8 cellular contexts compared by ENCODE assay signal in the genomic region with DNA sequence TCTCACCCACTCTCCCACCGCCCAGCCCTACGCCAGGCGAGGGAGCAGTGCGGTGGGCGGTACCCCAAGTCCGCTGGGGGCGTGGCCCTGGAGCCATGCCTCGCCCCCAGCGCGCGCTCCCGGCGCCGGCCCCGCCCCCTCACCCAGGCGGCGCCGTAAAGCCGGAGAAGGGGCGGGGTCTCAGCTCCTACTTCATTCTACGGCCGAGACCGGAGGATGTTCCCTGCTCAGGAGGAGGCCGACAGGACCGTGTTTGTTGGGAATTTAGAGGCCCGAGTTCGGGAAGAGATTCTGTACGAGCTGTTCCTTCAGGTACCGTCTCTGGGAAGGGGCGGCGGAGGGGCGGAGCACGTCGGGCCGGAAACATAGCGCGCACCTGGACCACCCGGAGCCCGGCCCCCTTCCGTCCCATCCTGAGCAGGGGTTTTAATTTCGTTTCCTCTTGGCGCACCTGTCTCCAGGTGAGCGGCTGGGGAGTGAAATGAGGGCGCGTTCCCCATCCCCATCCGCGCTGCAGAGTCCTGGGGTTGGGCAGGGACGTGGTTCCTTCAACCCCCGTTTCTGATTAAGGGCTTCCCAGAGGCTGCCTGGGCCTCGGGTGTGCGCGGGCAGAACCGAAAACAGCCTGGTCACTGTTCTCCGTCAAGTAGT. TPM values are rescaled to one million over a fixed set of nuclear protein-coding genes. Genes with fewer than 3 reads are reported as not detected.
DNase-seq lines count a peak whose midpoint lies in the region; ATAC-seq and TF ChIP-seq lines count a peak whose summit lies in the region.

A gene with protein sequence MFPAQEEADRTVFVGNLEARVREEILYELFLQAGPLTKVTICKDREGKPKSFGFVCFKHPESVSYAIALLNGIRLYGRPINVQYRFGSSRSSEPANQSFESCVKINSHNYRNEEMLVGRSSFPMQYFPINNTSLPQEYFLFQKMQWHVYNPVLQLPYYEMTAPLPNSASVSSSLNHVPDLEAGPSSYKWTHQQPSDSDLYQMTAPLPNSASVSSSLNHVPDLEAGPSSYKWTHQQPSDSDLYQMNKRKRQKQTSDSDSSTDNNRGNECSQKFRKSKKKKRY (plus strand): TSS at position 187 of the 651 bp plus-strand sequence. CDS start 30 bp downstream, at position 217.

- no peak within 1 kb of the TSS for H2AK5ac ChIP-seq in neuronal stem cell (ENCODE audit: low read depth, low read length)

- no peak for TF ChIP-seq EP300 in gastroesophageal sphincter (IDR thresholded peaks at IDR 0.05)

- peak within 1 kb of the TSS; percentile 63 for H3K4me2 ChIP-seq in neuronal stem cell (ENCODE audit: insufficient read depth, low read length, poor library complexity, severe bottlenecking)

- WGBS in gastroesophageal sphincter (ENCODE audit: low coverage in 1 of 2), 2 donors: 6% methylated on average over 11 of the region's 54 CpGs; no CpG with 5 or more reads in 1 of the 2 donors
- no CpG with 5 or more reads among the region's 54 CpGs for WGBS in neuronal stem cell (ENCODE audit: extremely low coverage in 2 of 2, insufficient read length in 2 of 2, insufficient replicate concordance in 1 of 2), 2 donors

- H4K91ac ChIP-seq in neuronal stem cell (ENCODE audit: low read depth, low read length, poor library complexity): no peak within 1 kb of the TSS

- ATAC-seq in GM19397 (IDR thresholded peaks at IDR 0.05; ENCODE audit: unreplicated experiment) (peak; percentile 97), HG03571 (IDR thresholded peaks at IDR 0.05; ENCODE audit: unreplicated experiment) (peak; percentile 92), Panc1 (peak; percentile 98), gastroesophageal sphincter (peak; percentile 89)

- H3K9me3 ChIP-seq in Panc1 (ENCODE audit: control insufficient read depth, insufficient read depth, low read depth, low read length) (no peaks in the 10 kb centered on the region), gastroesophageal sphincter (no peaks in the 10 kb centered on the region), neuronal stem cell (replicated peaks in 1 of 2; ENCODE audit: control insufficient read depth in 2 of 2, insufficient read depth in 1 of 2, low read depth in 1 of 2, low read length in 2 of 2) (no peaks in the 10 kb centered on the region), stomach smooth muscle (ENCODE audit: control insufficient read depth in 2 of 2, low read length in 2 of 2) (no peaks in the 10 kb centered on the region)

- H3K9ac ChIP-seq in neuronal stem cell (ENCODE audit: low read depth, low read length, poor library complexity): peak within 1 kb of the TSS; percentile 86
- peak within 1 kb of the TSS; percentile 2 to 70 for H3K9ac ChIP-seq in stomach smooth muscle (ENCODE audit: low read length in 2 of 2)

- CTCF ChIA-PET in Panc1 (lab: Charles Lee): no interaction called here

- TF ChIP-seq CTCF in Panc1 (IDR thresholded peaks at IDR 0.05) (no peak), gastroesophageal sphincter (IDR thresholded peaks at IDR 0.05) (peak in 1 of 4 experiments; percentile 9)

- BruUV-seq in Panc1 (replicated peaks; lab: Mats Ljungman, UMichigan): no TSS peak

- H2BK120ac ChIP-seq in neuronal stem cell (ENCODE audit: low read depth, low read length): no peak within 1 kb of the TSS

- H2BK5ac ChIP-seq in neuronal stem cell (ENCODE audit: low read length): no peak within 1 kb of the TSS

- H2AFZ ChIP-seq in neuronal stem cell (ENCODE audit: low read length): peak within 1 kb of the TSS; percentile 100

- H3K36me3 ChIP-seq in Panc1 (ENCODE audit: control insufficient read depth, insufficient read depth, low read length): no peaks in the 10 kb centered on the region
- no peaks in the 10 kb centered on the region for H3K36me3 ChIP-seq in gastroesophageal sphincter
- no peaks in the 10 kb centered on the region for H3K36me3 ChIP-seq in neuronal stem cell (replicated peaks in 1 of 2; ENCODE audit: control insufficient read depth in 2 of 2, insufficient read depth in 2 of 2, low read length in 2 of 2)
- no peaks in the 10 kb centered on the region for H3K36me3 ChIP-seq in stomach smooth muscle (ENCODE audit: control insufficient read depth in 2 of 2, insufficient read depth in 2 of 2, low read length in 2 of 2)

- no peak within 1 kb of the TSS for H2BK12ac ChIP-seq in neuronal stem cell (ENCODE audit: low read length)

- H3K4ac ChIP-seq in neuronal stem cell (ENCODE audit: low read length): no peak within 1 kb of the TSS

- H4K8ac ChIP-seq in neuronal stem cell (ENCODE audit: low read depth, low read length): no peak within 1 kb of the TSS

- H3K18ac ChIP-seq in neuronal stem cell (ENCODE audit: low read length): peak within 1 kb of the TSS; percentile 72

- POLR2A ChIA-PET in Panc1 (lab: Charles Lee): interaction anchor here (0.5 kb wide), 2 partner anchors 9 to 186 kb away, joined by 3 to 5 read pairs; no protein-coding TSS in a partner anchor

- H3K4me3 ChIP-seq in Panc1 (ENCODE audit: low read depth in 2 of 2, low read length in 2 of 2) (peak within 1 kb of the TSS; percentile 55 to 59), gastroesophageal sphincter (peak within 1 kb of the TSS; percentile 36 to 58), neuronal stem cell (ENCODE audit: low read length in 2 of 2) (peak within 1 kb of the TSS; percentile 66 to 84), stomach smooth muscle (ENCODE audit: low read length in 2 of 2) (peak within 1 kb of the TSS; percentile 74 to 75)

- H3K27me3 ChIP-seq in Panc1 (ENCODE audit: control insufficient read depth, insufficient read depth, low read length): peaks cover 7% of the 10 kb centered on the region
- H3K27me3 ChIP-seq in gastroesophageal sphincter: peaks cover 25% of the 10 kb centered on the region
- peaks cover 0 to 47% (median 9%) of the 10 kb centered on the region in 3 experiments for H3K27me3 ChIP-seq in neuronal stem cell (ENCODE audit: control insufficient read depth in 3 of 3, insufficient read depth in 3 of 3, low read depth in 1 of 3, low read length in 3 of 3)
- no peaks in the 10 kb centered on the region for H3K27me3 ChIP-seq in stomach smooth muscle (ENCODE audit: control insufficient read depth in 1 of 2, insufficient read depth in 2 of 2, low read length in 2 of 2)

- H3K4me1 ChIP-seq in Panc1 (ENCODE audit: control insufficient read depth, insufficient read depth, low read length): no peaks in the 10 kb centered on the region
- peaks cover 0 to 10% (median 0%) of the 10 kb centered on the region in 3 donors for H3K4me1 ChIP-seq in gastroesophageal sphincter
- H3K4me1 ChIP-seq in neuronal stem cell (ENCODE audit: control insufficient read depth in 2 of 2, insufficient read depth in 1 of 2, low read depth in 1 of 2, low read length in 2 of 2): peaks cover 0 to 2% of the 10 kb centered on the region in 2 donors
- H3K4me1 ChIP-seq in stomach smooth muscle (ENCODE audit: control insufficient read depth, insufficient read depth, low read length): no peaks in the 10 kb centered on the region

- TF ChIP-seq POLR2A in gastroesophageal sphincter (IDR thresholded peaks at IDR 0.05): no peak

- no peak within 1 kb of the TSS for H2BK15ac ChIP-seq in neuronal stem cell (ENCODE audit: low read length)

- DNase-seq in CD1c-positive myeloid dendritic cell (ENCODE audit: extremely low spot score): peak; percentile 85
- DNase-seq in Panc1 (ENCODE audit: low read depth, low spot score): no peak
- peak; percentile 89 for DNase-seq in activated effector memory CD4-positive, alpha-beta T cell treated with anti-CD3 and anti-CD28 coated beads, Interleukin-2, amount 50 U/mL, for 16 hours
- DNase-seq in neuronal stem cell (ENCODE audit: low spot score): peak; percentile 82

- no peak within 1 kb of the TSS for H3K14ac ChIP-seq in neuronal stem cell (ENCODE audit: low read length)

- H3K79me1 ChIP-seq in neuronal stem cell (ENCODE audit: low read depth, low read length): no peaks in the 10 kb centered on the region

- H3K27ac ChIP-seq in Panc1 (ENCODE audit: low read length) (no peak within 1 kb of the TSS), gastroesophageal sphincter (no peak within 1 kb of the TSS), neuronal stem cell (replicated peaks; ENCODE audit: low read length) (no peak within 1 kb of the TSS), stomach smooth muscle (ENCODE audit: low read length) (no peak within 1 kb of the TSS)

- H3K23ac ChIP-seq in neuronal stem cell (ENCODE audit: low read depth, low read length, poor library complexity): no peak within 1 kb of the TSS

- intact Hi-C loops in Panc1 (cut with micrococcal nuclease; ENCODE audit: unreplicated experiment): no loop called here

- in situ Hi-C loops in Panc1 (cut with HindIII; ENCODE audit: low pct_unique_long_range_greater_than_20kb, low sequenced_read_pairs): no loop called here

RNA-seq across cellular contexts. Expression of the gene that starts here (rescaled TPM):
- total RNA-seq in Panc1 (2021; ENCODE audit: unreplicated experiment) (0.15 TPM), gastroesophageal sphincter (1 to 10 TPM in 2 of 4 donors, under 1 TPM in 2; 0.30 to 1.5 (median 0.99) TPM)
- not detected for polyA plus RNA-seq in Panc1 (2012; ENCODE audit: insufficient read length)
- polyA plus RNA-seq in neuronal stem cell (2013, experiment 1 of 2): 3.3 TPM
- polyA plus RNA-seq in neuronal stem cell (2013, experiment 2 of 2): 3.4 TPM

Comparison
In these comparisons a context has a peak if more than half of its experiments do, and no peak if none do; other contexts are left out.
1. Peak in ATAC-seq and H3K4me3 ChIP-seq in Panc1; RNA of the gene not detected or under 1 TPM.